ENCODE assay signal across 15 cellular contexts in the genomic region with DNA sequence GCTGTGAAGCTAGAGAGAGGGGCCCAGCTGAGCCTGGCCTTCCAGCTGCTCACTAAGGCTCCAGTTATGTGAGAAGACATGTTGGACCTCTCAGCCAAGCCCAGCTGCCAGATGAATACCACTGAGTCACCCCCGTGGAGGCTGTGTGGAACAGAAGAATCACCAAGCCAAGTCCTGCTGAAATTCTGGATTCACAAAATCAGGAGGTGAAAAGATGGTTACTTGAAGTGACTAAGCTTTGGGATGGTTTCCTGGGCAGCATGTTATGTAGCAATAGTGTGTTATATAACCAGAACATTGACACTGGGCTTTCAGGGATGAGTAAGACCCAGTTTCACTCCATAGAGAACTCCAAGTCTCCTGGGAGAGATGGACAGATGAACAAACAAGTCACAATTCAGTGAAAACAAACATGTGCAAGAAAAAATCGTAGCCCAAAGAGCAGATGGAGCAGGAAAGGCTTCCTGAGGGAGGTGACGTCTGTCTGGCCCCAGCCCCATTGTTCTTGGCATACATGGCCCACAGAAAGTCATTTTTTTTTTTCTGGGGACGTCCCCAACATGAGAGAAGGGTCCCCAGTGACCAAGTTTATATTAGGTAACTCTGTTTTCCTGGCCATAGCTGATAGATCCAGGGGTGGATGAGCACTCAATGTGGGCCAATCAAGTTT.
DNase-seq lines count a peak whose midpoint lies in the region; ATAC-seq and TF ChIP-seq lines count a peak whose summit lies in the region.
"Had no signal": no experiment of that assay in that cellular context is flagged by ENCODE, and none has a peak within 500 bp of the region (broad histone marks: within the 10 kb centered on the region; RNA-seq: fewer than 3 reads in every experiment).

No MANE protein-coding gene starts in this region.

- peaks cover 29% of the 10 kb centered on the region for H3K4me1 ChIP-seq in RWPE2 (ENCODE audit: insufficient read depth, poor library complexity, severe bottlenecking)
- H3K4me1 ChIP-seq in gastroesophageal sphincter = peaks cover 0 to 12% (median 4%) of the 10 kb centered on the region in 3 donors
- H3K4me1 ChIP-seq in psoas muscle = no peaks in the 10 kb centered on the region
- H3K4me1 ChIP-seq: Peyer's patch had no signal

- no peaks in the 10 kb centered on the region for H3K36me3 ChIP-seq in RWPE2 (ENCODE audit: low read depth)
- H3K36me3 ChIP-seq in gastroesophageal sphincter = no peaks in the 10 kb centered on the region
- no peaks in the 10 kb centered on the region for H3K36me3 ChIP-seq in psoas muscle (ENCODE audit: insufficient read depth in 1 of 2, low read depth in 1 of 2)
- H3K36me3 ChIP-seq: Peyer's patch had no signal

- ATAC-seq in RWPE2 (ENCODE audit: low read depth) (peak; percentile 56), gastroesophageal sphincter (peak; percentile 87), psoas muscle (peak; percentile 38 to 81 (median 74))
- no peak for ATAC-seq in CD4-positive, alpha-beta T cell (ENCODE audit: poor library complexity)
- ATAC-seq: activated T-cell treated with anti-CD3 and anti-CD28 coated beads, Interleukin-2, amount 50 U/mL, for 4 hours had no signal

- POLR2A ChIA-PET in CD4-positive, alpha-beta T cell (lab: Charles Lee) = no interaction called here

- TF ChIP-seq CTCF in RWPE2 (IDR thresholded peaks at IDR 0.05; ENCODE audit: poor library complexity, severe bottlenecking) = no peak
- TF ChIP-seq CTCF in gastroesophageal sphincter (IDR thresholded peaks at IDR 0.05) = no peak
- TF ChIP-seq CTCF in psoas muscle (IDR thresholded peaks at IDR 0.05) = no peak
- TF ChIP-seq CTCF in CD4-positive, alpha-beta T cell (IDR thresholded peaks at IDR 0.05) = no peak

- intact Hi-C loops in psoas muscle (cut with DNase I) = no loop called here
- intact Hi-C loops in CD4-positive, alpha-beta T cell (cut with DNase I, micrococcal nuclease) = no loop called here

- WGBS in gastroesophageal sphincter (ENCODE audit: low coverage in 1 of 2), 2 donors = 14 to 32% methylated on average over 4 of the region's 4 CpGs
- WGBS in psoas muscle, 3 donors = 17 to 19% (median 18%) methylated on average over 4 of the region's 4 CpGs

- H3K4me3 ChIP-seq in RWPE2 (ENCODE audit: severe bottlenecking) (no peak overlapping the region), gastroesophageal sphincter (no peak overlapping the region), psoas muscle (no peak overlapping the region)
- H3K4me3 ChIP-seq: Peyer's patch, smooth muscle cell had no signal

- H3K4me3 Mint-ChIP-seq in CD4-positive, alpha-beta T cell = no peak overlapping the region
- H3K4me3 Mint-ChIP-seq: activated T-cell treated with anti-CD3 and anti-CD28 coated beads, Interleukin-2, amount 50 U/mL, for 4 hours had no signal

- peaks cover 6% of the 10 kb centered on the region for H3K4me1 Mint-ChIP-seq in CD4-positive, alpha-beta T cell (ENCODE audit: low read depth)

- H3K27ac Mint-ChIP-seq in CD4-positive, alpha-beta T cell = no peak overlapping the region

- H3K9me3 ChIP-seq in RWPE2 (ENCODE audit: severe bottlenecking) (no peaks in the 10 kb centered on the region), gastroesophageal sphincter (no peaks in the 10 kb centered on the region), psoas muscle (no peaks in the 10 kb centered on the region)
- no peaks in the 10 kb centered on the region for H3K9me3 ChIP-seq in CD4-positive, alpha-beta T cell (ENCODE audit: control insufficient read depth, low read length)
- H3K9me3 ChIP-seq: Peyer's patch had no signal

- no peaks in the 10 kb centered on the region for H3K36me3 Mint-ChIP-seq in CD4-positive, alpha-beta T cell (ENCODE audit: low read depth)

- H3K27me3 Mint-ChIP-seq in CD4-positive, alpha-beta T cell = peaks cover 52% of the 10 kb centered on the region

- H3K9me3 Mint-ChIP-seq in CD4-positive, alpha-beta T cell = no peaks in the 10 kb centered on the region
- H3K9me3 Mint-ChIP-seq: activated T-cell treated with anti-CD3 and anti-CD28 coated beads, Interleukin-2, amount 50 U/mL, for 4 hours had no signal

- TF ChIP-seq POLR2A in gastroesophageal sphincter (IDR thresholded peaks at IDR 0.05) = no peak

- CTCF ChIA-PET in CD4-positive, alpha-beta T cell (lab: Charles Lee) = interaction anchor here (0.9 kb wide), 1 partner anchor 14 kb away, joined by 5 read pairs; no protein-coding TSS in a partner anchor

- DNase-seq in EH (ENCODE audit: low read depth) = peak; percentile 94
- peak; percentile 76 for DNase-seq in RWPE2 (ENCODE audit: low spot score)
- peak; percentile 77 to 83 for DNase-seq in psoas muscle
- no peak for DNase-seq in epidermal melanocyte (ENCODE audit: insufficient read length, low spot score)
- no peak for DNase-seq in stimulated activated CD4-positive, alpha-beta T cell treated with anti-CD3 and anti-CD28 coated beads, Interleukin-1b, Interleukin-23, amount 100 ng/mL, for 48 hours
- DNase-seq in G401 (ENCODE audit: low spot score) = no peak
- DNase-seq in CD4-positive, alpha-beta T cell = no peak
- DNase-seq: activated T-cell treated with anti-CD3 and anti-CD28 coated beads, Interleukin-2, amount 50 U/mL, for 4 hours; Calu3; central memory CD4-positive, alpha-beta T cell; NCI-H1930; stimulated activated CD8-positive, alpha-beta memory T cell treated with anti-CD3 and anti-CD28 coated beads, Interleukin-4, amount 100 ng/mL, for 48 hours had no signal

- in situ Hi-C loops in G401 (cut with HindIII; ENCODE audit: low sequenced_read_pairs) = no loop called here

- H3K27me3 ChIP-seq in RWPE2 (ENCODE audit: insufficient read depth, poor library complexity, severe bottlenecking) (no peaks in the 10 kb centered on the region), gastroesophageal sphincter (peaks cover 66% of the 10 kb centered on the region), psoas muscle (ENCODE audit: insufficient read depth in 3 of 3, low read length in 2 of 3) (peaks cover 0 to 7% (median 6%) of the 10 kb centered on the region in 3 donors)
- peaks cover 5% of the 10 kb centered on the region for H3K27me3 ChIP-seq in CD4-positive, alpha-beta T cell (ENCODE audit: control insufficient read depth, insufficient read depth, low read length)
- H3K27me3 ChIP-seq: Peyer's patch had no signal

- TF ChIP-seq EP300 in gastroesophageal sphincter (IDR thresholded peaks at IDR 0.05) = no peak

- H3K27ac ChIP-seq in RWPE2 (ENCODE audit: poor library complexity, severe bottlenecking) (peak overlapping the region; percentile 74), gastroesophageal sphincter (peak overlapping the region in 1 of 4 donors; percentile 19), psoas muscle (no peak overlapping the region)
- no peak overlapping the region for H3K27ac ChIP-seq in CD4-positive, alpha-beta T cell (ENCODE audit: low read depth, low read length)
- H3K27ac ChIP-seq: Peyer's patch had no signal

Comparison
In these comparisons a context has a peak if more than half of its experiments do, and no peak if none do; other contexts are left out.
1. DNase-seq: peak in EH (single experiment), RWPE2 (single experiment) and psoas muscle (2 of 2); none in epidermal melanocyte (single experiment), stimulated activated CD4-positive, alpha-beta T cell treated with anti-CD3 and anti-CD28 coated beads, Interleukin-1b, Interleukin-23, amount 100 ng/mL, for 48 hours (single experiment), G401 (single experiment) and CD4-positive, alpha-beta T cell (0 of 10).